ENCODE assay signal across 9 cellular contexts in the genomic region with DNA sequence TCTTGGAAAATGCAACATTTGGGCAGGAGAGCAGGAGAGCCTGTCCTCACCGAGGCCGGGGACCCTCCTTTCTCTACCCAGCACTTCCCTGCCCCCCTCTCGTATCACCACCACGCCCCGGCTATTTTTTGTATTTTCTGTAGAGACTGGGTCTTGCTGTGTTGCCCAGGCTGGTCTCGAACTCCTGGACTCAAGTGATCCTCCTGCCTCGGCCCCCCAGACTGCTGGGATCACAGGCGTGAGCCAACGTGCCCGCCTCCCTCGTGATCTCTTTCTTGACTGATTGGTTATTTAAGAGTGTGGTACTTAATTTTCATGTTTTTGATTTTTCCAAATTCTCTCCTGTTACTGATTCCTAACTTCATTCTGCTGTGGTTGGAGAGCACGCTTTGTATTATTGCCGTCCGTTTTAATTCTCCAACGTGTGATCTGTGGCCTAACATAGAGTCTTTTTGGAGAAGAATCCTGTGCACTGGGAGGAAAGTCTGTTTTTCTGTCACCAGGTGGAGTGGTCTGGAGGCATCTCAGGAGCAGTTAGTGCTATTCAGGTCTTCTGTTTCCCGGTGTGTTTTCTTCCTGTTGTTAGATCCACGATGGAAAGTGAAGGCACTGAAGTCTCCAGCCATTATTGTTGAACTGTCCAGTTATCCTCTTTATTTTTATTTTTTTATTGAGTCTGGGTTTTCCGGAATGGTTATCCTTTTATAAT. TPM values are rescaled to one million over a fixed set of nuclear protein-coding genes. Genes with fewer than 3 reads are reported as not detected.
DNase-seq lines count a peak whose midpoint lies in the region; ATAC-seq and TF ChIP-seq lines count a peak whose summit lies in the region.
"Had no signal": no experiment of that assay in that cellular context is flagged by ENCODE, and none has a peak within 500 bp of the region (broad histone marks: within the 10 kb centered on the region; RNA-seq: fewer than 3 reads in every experiment).

No MANE protein-coding gene starts in this region.

- peak overlapping the region; percentile 33 for H3K4me3 Mint-ChIP-seq in activated CD4-positive, alpha-beta T cell treated with anti-CD3 and anti-CD28 coated beads, Interleukin-2, amount 10 ng/mL, durations not matched to agents 7 days and 5 days
- peak overlapping the region; percentile 63 for H3K4me3 Mint-ChIP-seq in WTC11
- H3K4me3 Mint-ChIP-seq in glutamatergic neuron (ENCODE audit: unreplicated experiment): peak overlapping the region; percentile 74
- H3K4me3 Mint-ChIP-seq in stimulated activated naive B cell treated with anti-CD40 and anti-IgM and Interleukin-4, amounts not matched to agents 10 μg/mL and 1 μg/mL and 100 μg/mL, for 72 hours: peak overlapping the region; percentile 75 to 80

- peaks cover 2% of the 10 kb centered on the region for H3K36me3 Mint-ChIP-seq in activated CD4-positive, alpha-beta T cell treated with anti-CD3 and anti-CD28 coated beads, Interleukin-2, amount 10 ng/mL, durations not matched to agents 7 days and 5 days (ENCODE audit: low read depth)
- H3K36me3 Mint-ChIP-seq in WTC11 (no peaks in the 10 kb centered on the region; the same call in 1 of the 2 replicates), glutamatergic neuron (ENCODE audit: unreplicated experiment) (peaks cover 6% of the 10 kb centered on the region)
- peaks cover 9 to 15% of the 10 kb centered on the region in 2 donors for H3K36me3 Mint-ChIP-seq in stimulated activated naive B cell treated with anti-CD40 and anti-IgM and Interleukin-4, amounts not matched to agents 10 μg/mL and 1 μg/mL and 100 μg/mL, for 72 hours

- H3K9me3 Mint-ChIP-seq in activated CD4-positive, alpha-beta T cell treated with anti-CD3 and anti-CD28 coated beads, Interleukin-2, amount 10 ng/mL, durations not matched to agents 7 days and 5 days: no peaks in the 10 kb centered on the region
- H3K9me3 Mint-ChIP-seq in WTC11 (peaks cover 3% of the 10 kb centered on the region; the same call in 1 of the 2 replicates), glutamatergic neuron (ENCODE audit: unreplicated experiment) (peaks cover 15% of the 10 kb centered on the region)
- peaks cover 0 to 2% of the 10 kb centered on the region in 2 donors for H3K9me3 Mint-ChIP-seq in stimulated activated naive B cell treated with anti-CD40 and anti-IgM and Interleukin-4, amounts not matched to agents 10 μg/mL and 1 μg/mL and 100 μg/mL, for 72 hours

- TF ChIP-seq CTCF in WTC11 (IDR thresholded peaks at IDR 0.05) (no peak), glutamatergic neuron (IDR thresholded peaks at IDR 0.05; ENCODE audit: partially characterized antibody, unreplicated experiment) (no peak)

- no peak for ATAC-seq in WTC11
- ATAC-seq in stimulated activated naive B cell treated with anti-CD40 and anti-IgM and Interleukin-4, amounts not matched to agents 10 μg/mL and 1 μg/mL and 100 μg/mL, for 72 hours (replicated peaks): no peak
- ATAC-seq in HG03095 (IDR thresholded peaks at IDR 0.05; ENCODE audit: unreplicated experiment): no peak

- H3K27ac Mint-ChIP-seq in activated CD4-positive, alpha-beta T cell treated with anti-CD3 and anti-CD28 coated beads, Interleukin-2, amount 10 ng/mL, durations not matched to agents 7 days and 5 days: no peak overlapping the region
- H3K27ac Mint-ChIP-seq in WTC11: peak overlapping the region; percentile 3; the same call in 1 of the 2 replicates
- H3K27ac Mint-ChIP-seq in glutamatergic neuron (ENCODE audit: unreplicated experiment): no peak overlapping the region
- peak overlapping the region; percentile 88 for H3K27ac Mint-ChIP-seq in stimulated activated naive B cell treated with anti-CD40 and anti-IgM and Interleukin-4, amounts not matched to agents 10 μg/mL and 1 μg/mL and 100 μg/mL, for 72 hours
- H3K27ac Mint-ChIP-seq: activated B cell treated with CpG ODN at 0.5 μM for 24 hours had no signal

- peaks cover 27% of the 10 kb centered on the region for H3K4me1 Mint-ChIP-seq in activated CD4-positive, alpha-beta T cell treated with anti-CD3 and anti-CD28 coated beads, Interleukin-2, amount 10 ng/mL, durations not matched to agents 7 days and 5 days
- H3K4me1 Mint-ChIP-seq in WTC11 (peaks cover 14% of the 10 kb centered on the region), glutamatergic neuron (ENCODE audit: low read depth, unreplicated experiment) (peaks cover 3% of the 10 kb centered on the region)
- peaks cover 19 to 27% of the 10 kb centered on the region in 2 donors for H3K4me1 Mint-ChIP-seq in stimulated activated naive B cell treated with anti-CD40 and anti-IgM and Interleukin-4, amounts not matched to agents 10 μg/mL and 1 μg/mL and 100 μg/mL, for 72 hours

- POLR2A ChIA-PET in activated CD4-positive, alpha-beta T cell treated with anti-CD3 and anti-CD28 coated beads, Interleukin-2, amount 10 ng/mL, durations not matched to agents 7 days and 5 days (lab: Charles Lee): no interaction called here
- POLR2A ChIA-PET in WTC11 (lab: Charles Lee): no interaction called here

- H3K27me3 Mint-ChIP-seq in activated CD4-positive, alpha-beta T cell treated with anti-CD3 and anti-CD28 coated beads, Interleukin-2, amount 10 ng/mL, durations not matched to agents 7 days and 5 days: peaks cover 31% of the 10 kb centered on the region
- H3K27me3 Mint-ChIP-seq in WTC11 (ENCODE audit: low read depth): peaks cover 36% of the 10 kb centered on the region
- H3K27me3 Mint-ChIP-seq in glutamatergic neuron (ENCODE audit: unreplicated experiment): peaks cover 17% of the 10 kb centered on the region
- H3K27me3 Mint-ChIP-seq in stimulated activated naive B cell treated with anti-CD40 and anti-IgM and Interleukin-4, amounts not matched to agents 10 μg/mL and 1 μg/mL and 100 μg/mL, for 72 hours: peaks cover 24 to 34% of the 10 kb centered on the region in 2 donors

- DNase-seq in activated CD4-positive, alpha-beta T cell treated with anti-CD3 and anti-CD28 coated beads, Interleukin-2, amount 10 ng/mL, durations not matched to agents 7 days and 5 days: no peak
- no peak for DNase-seq in activated CD4-positive, alpha-beta T cell treated with anti-CD3 and anti-CD28 coated beads, Interleukin-2, amount 50 U/mL, for 4 hours
- no peak for DNase-seq in WTC11 (ENCODE audit: low spot score)
- no peak for DNase-seq in glutamatergic neuron
- DNase-seq in stimulated activated naive B cell treated with anti-CD40 and anti-IgM and Interleukin-4, amounts not matched to agents 10 μg/mL and 1 μg/mL and 100 μg/mL, for 72 hours: no peak
- no peak for DNase-seq in SKM-1 (lab: John Stamatoyannopoulos, UW; ENCODE audit: unreplicated experiment)
- DNase-seq in foreskin melanocyte: no peak
- DNase-seq: activated B cell treated with CpG ODN at 0.5 μM for 24 hours had no signal

- CTCF ChIA-PET in activated CD4-positive, alpha-beta T cell treated with anti-CD3 and anti-CD28 coated beads, Interleukin-2, amount 10 ng/mL, durations not matched to agents 7 days and 5 days (lab: Charles Lee): no interaction called here
- CTCF ChIA-PET in WTC11 (lab: Charles Lee): interaction anchor here (1.0 kb wide), 1 partner anchor 11 kb away, joined by 4 read pairs; no protein-coding TSS in a partner anchor

TF ChIP-seq in WTC11, 78 proteins besides CTCF, POLR2A, EP300 and RAD21:
- peak; percentile 88 for TF ChIP-seq ZNF121 (CRISPR knock-in tag; IDR thresholded peaks at IDR 0.05)
- no peak for TF ChIP-seq NFYB (CRISPR knock-in tag; conservative IDR thresholded peaks at IDR 0.05; ENCODE audit: low read depth)

RNA-seq across cellular contexts. Expression of a gene that starts 40.4 kb away (rescaled TPM):
- total RNA-seq in activated CD4-positive, alpha-beta T cell treated with anti-CD3 and anti-CD28 coated beads, Interleukin-2, amount 10 ng/mL, durations not matched to agents 7 days and 5 days: 1 to 10 TPM; 8.3 to 9.2 TPM
- 15.5 to 31.2 TPM (median 15.6 TPM) in 3 replicates for total RNA-seq in WTC11 (2021)
- total RNA-seq in glutamatergic neuron (ENCODE audit: unreplicated experiment): 36.2 TPM

RNA-seq across cellular contexts. Expression of a gene that starts 57.6 kb away (rescaled TPM):
- 1 to 10 TPM; 1.8 to 2.8 TPM for total RNA-seq in activated CD4-positive, alpha-beta T cell treated with anti-CD3 and anti-CD28 coated beads, Interleukin-2, amount 10 ng/mL, durations not matched to agents 7 days and 5 days
- total RNA-seq in WTC11 (2021) (9.8 to 12.1 TPM (median 10.7 TPM) in 3 replicates), glutamatergic neuron (ENCODE audit: unreplicated experiment) (3.9 TPM)
- total RNA-seq: activated B cell treated with CpG ODN at 0.5 μM for 24 hours had no signal

Comparison
In these comparisons a context has a peak if more than half of its experiments do, and no peak if none do; other contexts are left out.
1. H3K27ac Mint-ChIP-seq: peak in WTC11 (single experiment) and stimulated activated naive B cell treated with anti-CD40 and anti-IgM and Interleukin-4, amounts not matched to agents 10 μg/mL and 1 μg/mL and 100 μg/mL, for 72 hours (single experiment); none in activated CD4-positive, alpha-beta T cell treated with anti-CD3 and anti-CD28 coated beads, Interleukin-2, amount 10 ng/mL, durations not matched to agents 7 days and 5 days (single experiment) and glutamatergic neuron (single experiment).
2. Peak in every context shown above with its lines, with median percentiles within 50 percentile points of each other: H3K4me3 Mint-ChIP-seq.